In genomic region chr17:57662644-57663308, GRCh38 we compare ENCODE assay signal across 7 cellular contexts.
DNase-seq lines count a peak whose midpoint lies in the region; ATAC-seq and TF ChIP-seq lines count a peak whose summit lies in the region.

No MANE protein-coding gene starts in this region.

- peak; percentile 27 for DNase-seq in GM19238 (ENCODE audit: insufficient read length, low spot score)
- DNase-seq in NCI-H1417 (lab: John Stamatoyannopoulos, UW) = peak; percentile 98 to 100 (median 98)
- peak in 2 of 3 donors; percentile 46 to 49 for DNase-seq in T-helper 17 cell
- peak; percentile 98 for DNase-seq in iPS-NIHi7 (ENCODE audit: extremely low spot score)
- DNase-seq in sigmoid colon = peak; percentile 97

- TF ChIP-seq POLR2A in sigmoid colon (IDR thresholded peaks at IDR 0.05) = no peak

- no peaks in the 10 kb centered on the region for H3K27me3 ChIP-seq in sigmoid colon

- H3K4me1 ChIP-seq in sigmoid colon = peaks cover 0 to 21% (median 16%) of the 10 kb centered on the region in 4 donors

- H3K4me1 Mint-ChIP-seq in T-helper 17 cell = peaks cover 17% of the 10 kb centered on the region

- no peak for TF ChIP-seq EP300 in sigmoid colon (IDR thresholded peaks at IDR 0.05)

- no peaks in the 10 kb centered on the region for H3K9me3 ChIP-seq in T-helper 17 cell (ENCODE audit: control insufficient read depth, low read length, poor library complexity, severe bottlenecking)
- no peaks in the 10 kb centered on the region for H3K9me3 ChIP-seq in sigmoid colon

- intact Hi-C loops in sigmoid colon (cut with DNase I) = loop anchor here (2.0 to 10.0 kb wide), 2 partner anchors 332 to 406 kb away; partner anchors contain the start of gene MSI2

- peak overlapping the region; percentile 14 to 36 (median 27) for H3K4me3 ChIP-seq in sigmoid colon

- H3K27ac Mint-ChIP-seq in T-helper 17 cell = peak overlapping the region; percentile 54

- H3K36me3 Mint-ChIP-seq in T-helper 17 cell (ENCODE audit: low read depth) = peaks cover 7% of the 10 kb centered on the region

- TF ChIP-seq CTCF in sigmoid colon (IDR thresholded peaks at IDR 0.05) = no peak

- no peaks in the 10 kb centered on the region for H3K36me3 ChIP-seq in sigmoid colon

- H3K27me3 Mint-ChIP-seq in T-helper 17 cell = no peaks in the 10 kb centered on the region

- H3K4me3 Mint-ChIP-seq in T-helper 17 cell = peak overlapping the region; percentile 65

- H3K27ac ChIP-seq in cingulate gyrus (ENCODE audit: low read depth, low read length) = peak overlapping the region; percentile 98
- H3K27ac ChIP-seq in sigmoid colon = peak overlapping the region; percentile 65 to 94 (median 81)

- WGBS in sigmoid colon, 2 donors = 37% methylated on average over 21 of the region's 21 CpGs

- ATAC-seq in T-helper 17 cell (peak; percentile 77), HG03457 (IDR thresholded peaks at IDR 0.05; ENCODE audit: unreplicated experiment) (no peak)

Comparison
In these comparisons a context has a peak if more than half of its experiments do, and no peak if none do; other contexts are left out.
1. DNase-seq: peak in every context shown above with its lines; median percentile 98 in NCI-H1417; 98 in iPS-NIHi7; 97 in sigmoid colon; 48 in T-helper 17 cell; 27 in GM19238.